Comparison of ENCODE assay signal across 1 cellular context in the genomic region with DNA sequence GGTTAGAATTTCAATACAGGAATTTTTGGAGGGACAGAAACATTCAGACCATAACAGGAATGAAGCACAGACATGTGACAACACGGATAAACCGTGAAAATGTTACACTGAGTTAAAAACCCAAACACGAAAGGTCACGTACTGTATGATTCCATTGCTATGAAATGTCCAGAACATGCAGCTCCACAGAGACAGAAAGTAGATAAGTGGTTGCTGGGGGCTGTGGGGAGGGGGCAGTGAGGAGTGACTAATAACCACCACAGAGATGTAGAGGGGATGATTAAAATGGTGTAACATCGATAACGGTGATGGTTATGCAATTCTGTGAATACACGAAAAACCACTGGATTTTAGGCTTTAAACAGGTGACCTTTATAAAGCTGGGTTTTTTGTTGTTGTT.
TF ChIP-seq lines count a peak whose summit lies in the region.

No MANE protein-coding gene starts in this region.

TF ChIP-seq in SK-N-SH treated with all-trans-retinoic acid at 6 μM for 48 hours, 23 proteins besides CTCF, POLR2A, EP300 and RAD21 (continued from another document):
- TF ChIP-seq, protein P1, sequence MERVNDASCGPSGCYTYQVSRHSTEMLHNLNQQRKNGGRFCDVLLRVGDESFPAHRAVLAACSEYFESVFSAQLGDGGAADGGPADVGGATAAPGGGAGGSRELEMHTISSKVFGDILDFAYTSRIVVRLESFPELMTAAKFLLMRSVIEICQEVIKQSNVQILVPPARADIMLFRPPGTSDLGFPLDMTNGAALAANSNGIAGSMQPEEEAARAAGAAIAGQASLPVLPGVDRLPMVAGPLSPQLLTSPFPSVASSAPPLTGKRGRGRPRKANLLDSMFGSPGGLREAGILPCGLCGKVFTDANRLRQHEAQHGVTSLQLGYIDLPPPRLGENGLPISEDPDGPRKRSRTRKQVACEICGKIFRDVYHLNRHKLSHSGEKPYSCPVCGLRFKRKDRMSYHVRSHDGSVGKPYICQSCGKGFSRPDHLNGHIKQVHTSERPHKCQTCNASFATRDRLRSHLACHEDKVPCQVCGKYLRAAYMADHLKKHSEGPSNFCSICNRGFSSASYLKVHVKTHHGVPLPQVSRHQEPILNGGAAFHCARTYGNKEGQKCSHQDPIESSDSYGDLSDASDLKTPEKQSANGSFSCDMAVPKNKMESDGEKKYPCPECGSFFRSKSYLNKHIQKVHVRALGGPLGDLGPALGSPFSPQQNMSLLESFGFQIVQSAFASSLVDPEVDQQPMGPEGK (CRISPR knock-in tag; IDR thresholded peaks at IDR 0.05; ENCODE audit: borderline replicate concordance), result no peak
- TF ChIP-seq ARNTL (CRISPR knock-in tag; IDR thresholded peaks at IDR 0.05; ENCODE audit: borderline replicate concordance, low read depth), result no peak
- TF ChIP-seq ZC3H10 (CRISPR knock-in tag; IDR thresholded peaks at IDR 0.05), result no peak
- TF ChIP-seq SNAI2 (CRISPR knock-in tag; IDR thresholded peaks at IDR 0.05), result no peak
TF ChIP-seq in SK-N-SH treated with all-trans-retinoic acid at 6 μM for 48 hours: peak in this region for 0.
